In genomic region chr11:129728571-129728970, GRCh38 we compare ENCODE assay signal across 17 cellular contexts.
DNase-seq lines count a peak whose midpoint lies in the region; ATAC-seq and TF ChIP-seq lines count a peak whose summit lies in the region.
"Had no signal": no experiment of that assay in that cellular context is flagged by ENCODE, and none has a peak within 500 bp of the region (broad histone marks: within the 10 kb centered on the region; RNA-seq: fewer than 3 reads in every experiment).

No MANE protein-coding gene starts in this region.

- ATAC-seq in mucosa of descending colon (peak; percentile 65), GM21717 (IDR thresholded peaks at IDR 0.05; ENCODE audit: unreplicated experiment) (no peak), HG03139 (IDR thresholded peaks at IDR 0.05; ENCODE audit: unreplicated experiment) (no peak)
- ATAC-seq in activated T-cell treated with anti-CD3 and anti-CD28 coated beads, Interleukin-2, amount 50 U/mL, for 72 hours (replicated peaks in 1 of 2) = no peak
- ATAC-seq: natural killer cell had no signal

- intact Hi-C loops in mucosa of descending colon (cut with DNase I, micrococcal nuclease) = no loop called here

- peak overlapping the region; percentile 79 for H3K27ac ChIP-seq in RWPE1
- H3K27ac ChIP-seq: sigmoid colon had no signal

- POLR2A ChIA-PET in RWPE1 (lab: Yijun Ruan, JAX; ENCODE audit: low non-redundant PET) = no interaction called here
- POLR2A ChIA-PET in HEK293T (lab: Yijun Ruan, JAX) = no interaction called here

- H3K4me1 ChIP-seq in mucosa of descending colon (ENCODE audit: low read depth) = no peaks in the 10 kb centered on the region
- H3K4me1 ChIP-seq: BE2C, sigmoid colon had no signal

- DNase-seq in DMS79 treated with DMSO at 0.1 percent for 48 hours (lab: John Stamatoyannopoulos, UW) = peak; percentile 99
- DNase-seq in NCI-H2107 treated with DMSO at 0.1 percent for 48 hours (lab: John Stamatoyannopoulos, UW; ENCODE audit: unreplicated experiment) = peak; percentile 54
- DNase-seq in RWPE1 (ENCODE audit: low spot score) = no peak
- no peak for DNase-seq in mucosa of descending colon
- DNase-seq in activated T-cell treated with anti-CD3 and anti-CD28 coated beads, Interleukin-2, amount 50 U/mL, for 72 hours = no peak
- no peak for DNase-seq in HEK293T (ENCODE audit: extremely low spot score)
- DNase-seq: activated CD8-positive, alpha-beta memory T cell treated with anti-CD3 and anti-CD28 coated beads, Interleukin-2, amount 50 U/mL, for 4 hours; BE2C; cerebellar nuclear complex; Kasumi-1; natural killer cell; sigmoid colon; SK-N-SH; stimulated activated naive CD4-positive, alpha-beta T cell had no signal

- H3K4me3 ChIP-seq in mucosa of descending colon = no peak overlapping the region
- H3K4me3 ChIP-seq: sigmoid colon had no signal

- no peaks in the 10 kb centered on the region for H3K36me3 ChIP-seq in mucosa of descending colon (ENCODE audit: low read depth)
- H3K36me3 ChIP-seq: BE2C, sigmoid colon had no signal

- H3K4me1 Mint-ChIP-seq in activated T-cell treated with anti-CD3 and anti-CD28 coated beads, Interleukin-2, amount 50 U/mL, for 72 hours (ENCODE audit: low read depth) = no peaks in the 10 kb centered on the region
- H3K4me1 Mint-ChIP-seq: natural killer cell had no signal

- no peak overlapping the region for H3K4me3 Mint-ChIP-seq in activated T-cell treated with anti-CD3 and anti-CD28 coated beads, Interleukin-2, amount 50 U/mL, for 72 hours
- H3K4me3 Mint-ChIP-seq: activated naive CD8-positive, alpha-beta T cell; natural killer cell had no signal

- H3K36me3 Mint-ChIP-seq in activated T-cell treated with anti-CD3 and anti-CD28 coated beads, Interleukin-2, amount 50 U/mL, for 72 hours (ENCODE audit: insufficient read depth in 2 of 2) = no peaks in the 10 kb centered on the region
- H3K36me3 Mint-ChIP-seq: natural killer cell had no signal

- H3K27ac Mint-ChIP-seq in activated T-cell treated with anti-CD3 and anti-CD28 coated beads, Interleukin-2, amount 50 U/mL, for 72 hours = no peak overlapping the region
- H3K27ac Mint-ChIP-seq: activated naive CD8-positive, alpha-beta T cell; natural killer cell had no signal

- no peaks in the 10 kb centered on the region for H3K9me3 ChIP-seq in mucosa of descending colon
- H3K9me3 ChIP-seq: BE2C, sigmoid colon, SK-N-SH had no signal

- CTCF ChIA-PET in RWPE1 (lab: Yijun Ruan, JAX) = interaction anchor here (1.2 kb wide), 1 partner anchor 30 kb away, joined by 4 read pairs; no protein-coding TSS in a partner anchor
- CTCF ChIA-PET in HEK293T (lab: Yijun Ruan, JAX) = interaction anchor here (0.6 kb wide), 2 partner anchors 610 to 1960 kb away, joined by 3 to 4 read pairs; no protein-coding TSS in a partner anchor

- H3K9me3 Mint-ChIP-seq in activated T-cell treated with anti-CD3 and anti-CD28 coated beads, Interleukin-2, amount 50 U/mL, for 72 hours = no peaks in the 10 kb centered on the region
- H3K9me3 Mint-ChIP-seq: natural killer cell had no signal

- TF ChIP-seq CTCF in RWPE1 (conservative IDR thresholded peaks at IDR 0.05; ENCODE audit: low read depth) (no peak), mucosa of descending colon (IDR thresholded peaks at IDR 0.05) (no peak)

- H3K27me3 Mint-ChIP-seq in activated T-cell treated with anti-CD3 and anti-CD28 coated beads, Interleukin-2, amount 50 U/mL, for 72 hours (ENCODE audit: low read depth) = no peaks in the 10 kb centered on the region
- H3K27me3 Mint-ChIP-seq: activated naive CD8-positive, alpha-beta T cell had no signal

TF ChIP-seq in HEK293T, 16 proteins besides CTCF, POLR2A, EP300 and RAD21:
- TF ChIP-seq HDGF (IDR thresholded peaks at IDR 0.05; ENCODE audit: borderline replicate concordance) (no peak), FOXK2 (IDR thresholded peaks at IDR 0.05) (no peak), FOXM1 (IDR thresholded peaks at IDR 0.05; ENCODE audit: borderline replicate concordance) (no peak), SP1 (IDR thresholded peaks at IDR 0.05) (no peak), CTBP1 (IDR thresholded peaks at IDR 0.05; ENCODE audit: borderline replicate concordance) (no peak), ELF4 (IDR thresholded peaks at IDR 0.05) (no peak), LEF1 (IDR thresholded peaks at IDR 0.05; ENCODE audit: borderline replicate concordance) (no peak), L3MBTL2 (conservative IDR thresholded peaks at IDR 0.05) (no peak), ZNF384 (IDR thresholded peaks at IDR 0.05) (no peak), TARDBP (IDR thresholded peaks at IDR 0.05) (no peak), SUZ12 (IDR thresholded peaks at IDR 0.05) (no peak), ARNT (IDR thresholded peaks at IDR 0.05) (no peak), BHLHE40 (IDR thresholded peaks at IDR 0.05; ENCODE audit: borderline replicate concordance) (no peak), NFRKB (IDR thresholded peaks at IDR 0.05) (no peak), PKNOX1 (IDR thresholded peaks at IDR 0.05) (no peak), FOXA1 (IDR thresholded peaks at IDR 0.05) (no peak)

Comparison
In these comparisons a context has a peak if more than half of its experiments do, and no peak if none do; other contexts are left out.
1. DNase-seq: peak in DMS79 treated with DMSO at 0.1 percent for 48 hours (single experiment) and NCI-H2107 treated with DMSO at 0.1 percent for 48 hours (single experiment); none in RWPE1 (single experiment), mucosa of descending colon (0 of 3), activated T-cell treated with anti-CD3 and anti-CD28 coated beads, Interleukin-2, amount 50 U/mL, for 72 hours (0 of 2) and HEK293T (single experiment).